Comparison of ENCODE assay signal across 11 cellular contexts in genomic region chr18:52694804-52695203, GRCh38.
A peak's percentile ranks its signal among the peaks of the same experiment; 100 is the strongest.
DNase-seq lines count a peak whose midpoint lies in the region; ATAC-seq, FAIRE-seq and TF ChIP-seq lines count a peak whose summit lies in the region.
"Had no signal": no experiment of that assay in that cellular context is flagged by ENCODE, and none has a peak within 500 bp of the region (broad histone marks: within the 10 kb centered on the region; RNA-seq: fewer than 3 reads in every experiment).

No MANE protein-coding gene starts in this region.

- no peak overlapping the region for H3K4me2 ChIP-seq in A549
- no peak overlapping the region for H3K4me2 ChIP-seq in OCI-LY7 (ENCODE audit: low read length)

- no peaks in the 10 kb centered on the region for H3K79me2 ChIP-seq in OCI-LY7 (ENCODE audit: insufficient read depth, low read depth, low read length)

- ATAC-seq in A549 (peak in 1 of 2 experiments; percentile 68; a peak in 3 of 6 replicates), left lung (no peak), GM18909 (IDR thresholded peaks at IDR 0.05; ENCODE audit: poor library complexity, unreplicated experiment) (no peak)

- peak; percentile 37; the same call in 2 of the 3 replicates for TF ChIP-seq CTCF in A549 (IDR thresholded peaks at IDR 0.05)
- peak; percentile 36 for TF ChIP-seq CTCF in GM12864 (IDR thresholded peaks at IDR 0.05; ENCODE audit: low read depth, low read length, missing control alignments)
- peak; percentile 45; the same call in 1 of the 2 replicates for TF ChIP-seq CTCF in OCI-LY7 (conservative IDR thresholded peaks at IDR 0.05; ENCODE audit: low read length)
- TF ChIP-seq CTCF in left lung (IDR thresholded peaks at IDR 0.05), result no peak

- TF ChIP-seq EP300 in A549 (IDR thresholded peaks at IDR 0.05), result no peak

- H3K9me3 ChIP-seq in A549 (no peaks in the 10 kb centered on the region), OCI-LY7 (ENCODE audit: low read length) (no peaks in the 10 kb centered on the region), left lung (no peaks in the 10 kb centered on the region)
- H3K9me3 ChIP-seq: Peyer's patch had no signal

- H3K4me1 ChIP-seq in A549, result no peaks in the 10 kb centered on the region
- H3K4me1 ChIP-seq in OCI-LY7 (ENCODE audit: insufficient read depth, low read length, poor library complexity, severe bottlenecking), result no peaks in the 10 kb centered on the region
- no peaks in the 10 kb centered on the region for H3K4me1 ChIP-seq in left lung
- H3K4me1 ChIP-seq: Peyer's patch had no signal

- H3K9me2 ChIP-seq in OCI-LY7 (ENCODE audit: insufficient read depth, low read length), result no peaks in the 10 kb centered on the region

- no peak overlapping the region for H3K4me3 ChIP-seq in A549
- no peak overlapping the region for H3K4me3 ChIP-seq in GM12864 (ENCODE audit: low read depth, low read length)
- no peak overlapping the region for H3K4me3 ChIP-seq in OCI-LY7 (ENCODE audit: low read depth, low read length, poor library complexity, severe bottlenecking)
- no peak overlapping the region for H3K4me3 ChIP-seq in left lung
- H3K4me3 ChIP-seq: Peyer's patch had no signal

- DNase-seq in A549 (ENCODE audit: low read depth in 1 of 2, low spot score in 1 of 2) (peak; percentile 3 to 5), GM12864 (ENCODE audit: low read depth) (no peak), OCI-LY7 (ENCODE audit: low spot score) (peak; percentile 0), hepatic stellate cell (ENCODE audit: low spot score) (peak; percentile 2), NCI-H1105 (lab: John Stamatoyannopoulos, UW) (no peak), left lung (no peak)
- no peak for DNase-seq in stimulated activated CD4-positive, alpha-beta T cell treated with anti-CD3 and anti-CD28 coated beads, Interleukin-2, amount 100 ng/mL, for 48 hours
- DNase-seq: naive B cell, Peyer's patch had no signal

- peak; percentile 39 to 59; a peak in 4 of 5 replicates for TF ChIP-seq RAD21 in A549 (conservative IDR thresholded peaks at IDR 0.05 in 1 of 2, IDR thresholded peaks at IDR 0.05 in 1 of 2)

- no peak overlapping the region for H2AFZ ChIP-seq in OCI-LY7 (ENCODE audit: low read length)

- TF ChIP-seq POLR2A in A549 (IDR thresholded peaks at IDR 0.05; ENCODE audit: low read length), result no peak

- H3K36me3 ChIP-seq in OCI-LY7 (ENCODE audit: insufficient read depth, low read length) (no peaks in the 10 kb centered on the region), left lung (no peaks in the 10 kb centered on the region)
- H3K36me3 ChIP-seq: Peyer's patch had no signal

- H3K27ac ChIP-seq in A549, result no peak overlapping the region
- H3K27ac ChIP-seq in OCI-LY7 (ENCODE audit: low read depth, low read length, poor library complexity, severe bottlenecking), result no peak overlapping the region
- no peak overlapping the region for H3K27ac ChIP-seq in left lung
- H3K27ac ChIP-seq: Peyer's patch had no signal

- POLR2A ChIA-PET in A549 (lab: Yijun Ruan, JAX), result no interaction called here
- POLR2A ChIA-PET in OCI-LY7 (lab: Charles Lee), result no interaction called here

- no TSS peak for BruUV-seq in OCI-LY7 (replicated peaks; lab: Mats Ljungman, UMichigan)

- CTCF ChIA-PET in A549 (lab: Yijun Ruan, JAX), result no interaction called here
- CTCF ChIA-PET in OCI-LY7 (lab: Charles Lee; ENCODE audit: unreplicated experiment), result no interaction called here

- no peaks in the 10 kb centered on the region for H4K20me1 ChIP-seq in OCI-LY7 (ENCODE audit: insufficient read depth, low read length)

- no peak for FAIRE-seq in A549 (lab: Jason Lieb, UNC)
- FAIRE-seq: endometrium had no signal

- no peaks in the 10 kb centered on the region for H3K27me3 ChIP-seq in left lung
- H3K27me3 ChIP-seq: Peyer's patch had no signal

- intact Hi-C loops in OCI-LY7 (cut with micrococcal nuclease; ENCODE audit: unreplicated experiment) (no loop called here), left lung (cut with DNase I) (no loop called here)

- WGBS in A549 (ENCODE audit: missing lambda C conversion rate), result 0% methylated on average over 1 of the region's 1 CpG

TF ChIP-seq in A549, 52 proteins besides CTCF, POLR2A, EP300 and RAD21:
- TF ChIP-seq CBX8 (IDR thresholded peaks at IDR 0.05) (no peak), ZFP36 (IDR thresholded peaks at IDR 0.05; ENCODE audit: borderline replicate concordance, partially characterized antibody) (no peak), ZC3H11A (IDR thresholded peaks at IDR 0.05) (no peak), SMC3 (IDR thresholded peaks at IDR 0.05) (peak; percentile 48; the same call in 2 of the 3 replicates), HMGXB4 (CRISPR knock-in tag; IDR thresholded peaks at IDR 0.05; ENCODE audit: borderline replicate concordance) (no peak), PBX3 (IDR thresholded peaks at IDR 0.05) (no peak), KDM1A (IDR thresholded peaks at IDR 0.05; ENCODE audit: low read depth) (no peak), ESRRA (IDR thresholded peaks at IDR 0.05; ENCODE audit: borderline replicate concordance, low read length) (no peak)

Comparison
In these comparisons a context has a peak if more than half of its experiments do, and no peak if none do; other contexts are left out.
1. DNase-seq: peak in A549 (2 of 2), OCI-LY7 (single experiment) and hepatic stellate cell (single experiment); none in GM12864 (single experiment), NCI-H1105 (single experiment), stimulated activated CD4-positive, alpha-beta T cell treated with anti-CD3 and anti-CD28 coated beads, Interleukin-2, amount 100 ng/mL, for 48 hours (0 of 2) and left lung (0 of 2).
2. CTCF ChIP-seq: peak in A549 (single experiment), GM12864 (single experiment) and OCI-LY7 (single experiment); none in left lung (0 of 2).